ENCODE assay signal across 8 cellular contexts in genomic region chr2:190088917-190089316, GRCh38. TPM values are rescaled to one million over a fixed set of nuclear protein-coding genes. Genes with fewer than 3 reads are reported as not detected.
DNase-seq lines count a peak whose midpoint lies in the region; ATAC-seq and TF ChIP-seq lines count a peak whose summit lies in the region.

No MANE protein-coding gene starts in this region.

- peak; percentile 56 for DNase-seq in AG08395 (ENCODE audit: low spot score)
- DNase-seq in NCI-H748 (lab: John Stamatoyannopoulos, UW; ENCODE audit: unreplicated experiment): peak; percentile 80
- DNase-seq in activated T-cell treated with anti-CD3 and anti-CD28 coated beads, Interleukin-2, amount 50 U/mL, for 48 hours: peak; percentile 32 to 38
- DNase-seq in foreskin melanocyte: peak; percentile 77
- DNase-seq in pons (ENCODE audit: low spot score): peak; percentile 97
- no peak for DNase-seq in MG63

- ATAC-seq in HG03432 (IDR thresholded peaks at IDR 0.05; ENCODE audit: unreplicated experiment): peak; percentile 74

- no peaks in the 10 kb centered on the region for H3K27me3 ChIP-seq in MG63

- TF ChIP-seq CTCF in GM12875 (IDR thresholded peaks at IDR 0.05; ENCODE audit: borderline replicate concordance, insufficient read depth, low read depth, low read length): peak; percentile 57

- H3K9me3 ChIP-seq in MG63: no peaks in the 10 kb centered on the region

- H3K4me3 ChIP-seq in GM12875 (ENCODE audit: low read depth, low read length) (no peak overlapping the region), MG63 (no peak overlapping the region)

- H3K36me3 ChIP-seq in MG63: no peaks in the 10 kb centered on the region

RNA-seq across cellular contexts. Expression of gene MSTN, which starts 26.4 kb away (rescaled TPM):
- total RNA-seq in MG63 (2014; rRNA removed; shearing (Covaris generic); ENCODE audit: low replicate concordance): 13.7 and 29.4 TPM in 2 replicates
